Comparison of ENCODE assay signal across 10 cellular contexts in the genomic region with DNA sequence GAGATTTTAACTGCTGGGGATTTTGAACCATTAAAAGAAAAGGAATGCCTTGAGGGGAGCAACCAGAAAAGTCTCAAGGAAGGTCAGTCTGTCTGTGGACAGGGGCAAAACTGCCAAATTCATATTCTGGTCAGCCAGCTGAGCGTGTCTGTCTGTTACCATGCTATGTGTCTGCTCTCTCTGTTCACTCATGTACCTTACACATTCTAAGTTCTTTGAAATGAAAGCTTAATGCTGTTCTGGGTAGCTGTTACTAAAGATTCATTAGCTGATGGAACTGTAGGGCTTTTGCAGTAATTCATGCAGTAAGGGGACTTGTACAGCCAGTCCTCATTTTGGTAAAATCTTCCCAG.
A peak's percentile ranks its signal among the peaks of the same experiment; 100 is the strongest.
DNase-seq lines count a peak whose midpoint lies in the region; ATAC-seq, FAIRE-seq and TF ChIP-seq lines count a peak whose summit lies in the region.
"Had no signal": no experiment of that assay in that cellular context is flagged by ENCODE, and none has a peak within 500 bp of the region (broad histone marks: within the 10 kb centered on the region; RNA-seq: fewer than 3 reads in every experiment).

No MANE protein-coding gene starts in this region.

- H3K4me3 ChIP-seq in HFF-Myc (replicated peaks; ENCODE audit: low read depth, low read length) (peak overlapping the region; percentile 39), astrocyte of the spinal cord (ENCODE audit: low read depth, low read length) (peak overlapping the region; percentile 32), skeletal muscle satellite cell (ENCODE audit: low read length) (peak overlapping the region; percentile 48)

- H3K9me3 ChIP-seq in skeletal muscle satellite cell (replicated peaks; ENCODE audit: low read length): no peaks in the 10 kb centered on the region

- in situ Hi-C loops in astrocyte of the spinal cord (cut with HindIII; ENCODE audit: low sequenced_read_pairs): no loop called here

- DNase-seq in HFF-Myc (ENCODE audit: extremely low read depth, low read depth) (no peak), astrocyte of the spinal cord (ENCODE audit: low read depth, low spot score) (peak; percentile 14), HCEC 1CT (no peak)
- DNase-seq in activated CD4-positive, alpha-beta T cell treated with anti-CD3 and anti-CD28 coated beads for 4 hours: no peak
- DNase-seq: NCI-H1694 treated with DMSO at 0.1 percent for 48 hours; stimulated activated CD4-positive, alpha-beta T cell treated with anti-CD3 and anti-CD28 coated beads, Interleukin-4, amount 100 ng/mL, for 4 hours had no signal

- H3K4me1 ChIP-seq in skeletal muscle satellite cell (ENCODE audit: control insufficient read depth, insufficient read depth, low read length): peaks cover 32% of the 10 kb centered on the region

- no peak for ATAC-seq in GM18909 (IDR thresholded peaks at IDR 0.05; ENCODE audit: poor library complexity, unreplicated experiment)
- ATAC-seq in GM21381 (IDR thresholded peaks at IDR 0.05; ENCODE audit: unreplicated experiment): no peak

- no peaks in the 10 kb centered on the region for H3K36me3 ChIP-seq in skeletal muscle satellite cell (ENCODE audit: insufficient read depth, low read length)

- peak overlapping the region; percentile 40 for H3K9ac ChIP-seq in skeletal muscle satellite cell (ENCODE audit: low read depth, low read length)

- H3K27me3 ChIP-seq in skeletal muscle satellite cell (ENCODE audit: control insufficient read depth, insufficient read depth, low read length): no peaks in the 10 kb centered on the region

- FAIRE-seq in islet of Langerhans (lab: Jason Lieb, UNC): peak; percentile 36

- TF ChIP-seq CTCF in HFF-Myc (IDR thresholded peaks at IDR 0.05; ENCODE audit: low read depth, low read length, missing control alignments) (no peak), astrocyte of the spinal cord (IDR thresholded peaks at IDR 0.05; ENCODE audit: low read depth, low read length) (no peak)

- H3K4me2 ChIP-seq in skeletal muscle satellite cell (ENCODE audit: low read length): peak overlapping the region; percentile 70
